10 cellular contexts compared by ENCODE assay signal in genomic region chr1:184941735-184942134, GRCh38. TPM values are rescaled to one million over a fixed set of nuclear protein-coding genes. Genes with fewer than 3 reads are reported as not detected.
DNase-seq lines count a peak whose midpoint lies in the region; ATAC-seq and TF ChIP-seq lines count a peak whose summit lies in the region.
"Had no signal": no experiment of that assay in that cellular context is flagged by ENCODE, and none has a peak within 500 bp of the region (broad histone marks: within the 10 kb centered on the region; RNA-seq: fewer than 3 reads in every experiment).

No MANE protein-coding gene starts in this region.

- H3K27ac ChIP-seq in dorsolateral prefrontal cortex = no peak overlapping the region

- TF ChIP-seq CTCF in dorsolateral prefrontal cortex (IDR thresholded peaks at IDR 0.05 in 54 of 56, conservative IDR thresholded peaks at IDR 0.05 in 2 of 56; ENCODE audit: low read depth in 1 of 56, partially characterized antibody in 56 of 56) = no peak

- ATAC-seq in GM21576 (IDR thresholded peaks at IDR 0.05; ENCODE audit: unreplicated experiment) = peak; percentile 47
- peak; percentile 57 for ATAC-seq in HG03342 (IDR thresholded peaks at IDR 0.05; ENCODE audit: unreplicated experiment)
- ATAC-seq in SK-N-SH treated with all-trans-retinoic acid at 6 μM for 48 hours = no peak

- intact Hi-C loops in dorsolateral prefrontal cortex (cut with DNase I) (no loop called here), head of caudate nucleus (cut with DNase I) (no loop called here)

- no peak overlapping the region for H3K4me3 ChIP-seq in dorsolateral prefrontal cortex
- H3K4me3 ChIP-seq: smooth muscle cell had no signal

- peaks cover 0 to 3% (median 0%) of the 10 kb centered on the region in 45 donors for H3K27me3 ChIP-seq in dorsolateral prefrontal cortex

- peak; percentile 33 for DNase-seq in stimulated activated CD4-positive, alpha-beta T cell treated with anti-CD3 and anti-CD28 coated beads, Interleukin-15, amount 100 ng/mL, for 24 hours
- DNase-seq in stimulated activated CD4-positive, alpha-beta T cell treated with anti-CD3 and anti-CD28 coated beads, Interleukin-12 subunit alpha, Interleukin-12 subunit beta, amount 100 ng/mL, for 4 hours = no peak
- DNase-seq in mesenteric fat pad (ENCODE audit: low spot score) (no peak), dorsolateral prefrontal cortex (no peak), head of caudate nucleus (no peak)
- DNase-seq: NCI-H1417 had no signal

TF ChIP-seq in SK-N-SH treated with all-trans-retinoic acid at 6 μM for 48 hours, 23 proteins besides CTCF, POLR2A, EP300 and RAD21:
- TF ChIP-seq ZNF8 (CRISPR knock-in tag; IDR thresholded peaks at IDR 0.05) = no peak
- TF ChIP-seq ZNF70 (CRISPR knock-in tag; IDR thresholded peaks at IDR 0.05) = no peak
- no peak for TF ChIP-seq ISL1 (CRISPR knock-in tag; IDR thresholded peaks at IDR 0.05)
- no peak for TF ChIP-seq PATZ1 (CRISPR knock-in tag; IDR thresholded peaks at IDR 0.05; ENCODE audit: borderline replicate concordance)
- TF ChIP-seq, protein P1, sequence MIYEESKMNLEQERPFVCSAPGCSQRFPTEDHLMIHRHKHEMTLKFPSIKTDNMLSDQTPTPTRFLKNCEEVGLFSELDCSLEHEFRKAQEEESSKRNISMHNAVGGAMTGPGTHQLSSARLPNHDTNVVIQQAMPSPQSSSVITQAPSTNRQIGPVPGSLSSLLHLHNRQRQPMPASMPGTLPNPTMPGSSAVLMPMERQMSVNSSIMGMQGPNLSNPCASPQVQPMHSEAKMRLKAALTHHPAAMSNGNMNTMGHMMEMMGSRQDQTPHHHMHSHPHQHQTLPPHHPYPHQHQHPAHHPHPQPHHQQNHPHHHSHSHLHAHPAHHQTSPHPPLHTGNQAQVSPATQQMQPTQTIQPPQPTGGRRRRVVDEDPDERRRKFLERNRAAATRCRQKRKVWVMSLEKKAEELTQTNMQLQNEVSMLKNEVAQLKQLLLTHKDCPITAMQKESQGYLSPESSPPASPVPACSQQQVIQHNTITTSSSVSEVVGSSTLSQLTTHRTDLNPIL (CRISPR knock-in tag; IDR thresholded peaks at IDR 0.05; ENCODE audit: low read depth) = no peak
- TF ChIP-seq RARB (CRISPR knock-in tag; IDR thresholded peaks at IDR 0.05) = no peak
- no peak for TF ChIP-seq SNAI2 (CRISPR knock-in tag; IDR thresholded peaks at IDR 0.05)
- TF ChIP-seq OSR1 (CRISPR knock-in tag; IDR thresholded peaks at IDR 0.05) = no peak

RNA-seq across cellular contexts. Expression of gene NIBAN1, which starts 32.6 kb away (rescaled TPM):
- total RNA-seq in mesenteric fat pad (25.9 TPM), dorsolateral prefrontal cortex (10 to 100 TPM in 6 of 120 experiments, 1 to 10 TPM in 114; 1.3 to 15.2 (median 3.3) TPM)
